23 cellular contexts compared by ENCODE assay signal in the genomic region with DNA sequence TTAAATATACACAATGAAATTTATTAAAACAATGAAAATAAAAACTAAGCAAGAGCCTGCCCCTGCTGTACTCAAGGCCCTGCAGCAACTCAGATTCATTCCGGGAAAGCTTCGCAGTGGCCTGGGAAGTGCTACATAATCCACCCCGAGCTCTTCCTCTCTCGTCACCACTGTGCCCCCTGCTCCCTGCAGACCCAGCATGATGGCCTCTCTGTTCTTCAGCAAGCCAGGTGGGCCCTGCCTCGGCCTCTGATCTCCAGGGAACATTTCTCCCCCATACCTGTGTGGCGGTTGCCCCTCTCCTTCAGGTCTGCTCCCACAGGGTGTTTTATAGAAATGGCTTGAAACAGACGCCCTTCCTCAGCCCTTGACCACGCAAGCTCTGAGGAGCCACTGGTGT.
"Had no signal": no experiment of that assay in that cellular context is flagged by ENCODE, and none has a peak within 500 bp of the region (broad histone marks: within the 10 kb centered on the region; RNA-seq: fewer than 3 reads in every experiment).

No MANE protein-coding gene starts in this region.

- ATAC-seq: activated T-helper 17 cell treated with anti-CD3 and anti-CD28 coated beads, Interleukin-2, amount 50 U/mL, for 72 hours had no signal

- H3K27me3 Mint-ChIP-seq: activated CD4-positive, alpha-beta memory T cell treated with anti-CD3 and anti-CD28 coated beads, Interleukin-2, amount 10 ng/mL, durations not matched to agents 7 days and 5 days; activated CD4-positive, alpha-beta T cell treated with anti-CD3 and anti-CD28 coated beads, Interleukin-2, amount 10 ng/mL, durations not matched to agents 7 days and 5 days; activated naive CD8-positive, alpha-beta T cell treated with anti-CD3 and anti-CD28 coated beads, Interleukin-2, amount 10 ng/mL, durations not matched to agents 7 days and 5 days; activated T-helper 17 cell treated with anti-CD3 and anti-CD28 coated beads, Interleukin-2, amount 50 U/mL, for 72 hours had no signal

- DNase-seq: activated CD4-positive, alpha-beta memory T cell treated with anti-CD3 and anti-CD28 coated beads, Interleukin-2, amount 10 ng/mL, durations not matched to agents 7 days and 5 days; activated CD4-positive, alpha-beta T cell treated with anti-CD3 and anti-CD28 coated beads, Interleukin-2, amount 10 ng/mL, durations not matched to agents 7 days and 5 days; activated CD4-positive, CD25-positive, alpha-beta regulatory T cell; activated naive CD4-positive, alpha-beta T cell treated with anti-CD3 and anti-CD28 coated beads, Interleukin-2, amount 50 U/mL, for 16 hours; activated naive CD8-positive, alpha-beta T cell treated with anti-CD3 and anti-CD28 coated beads, Interleukin-2, amount 10 ng/mL, durations not matched to agents 7 days and 5 days; anterior cingulate cortex; caudate nucleus; KBM-7; NCI-H1092; NCI-H1417; NCI-H1930; NCI-H345; NCI-H510A treated with DMSO at 0.1 percent for 48 hours; NCI-H69; Peyer's patch; SHP77; T1000 had no signal

- H3K27ac ChIP-seq: adrenal gland, Peyer's patch, RWPE1, SJSA1, VCaP had no signal

- H3K9me3 Mint-ChIP-seq: activated CD4-positive, alpha-beta memory T cell treated with anti-CD3 and anti-CD28 coated beads, Interleukin-2, amount 10 ng/mL, durations not matched to agents 7 days and 5 days; activated CD4-positive, alpha-beta T cell treated with anti-CD3 and anti-CD28 coated beads, Interleukin-2, amount 10 ng/mL, durations not matched to agents 7 days and 5 days; activated naive CD8-positive, alpha-beta T cell treated with anti-CD3 and anti-CD28 coated beads, Interleukin-2, amount 10 ng/mL, durations not matched to agents 7 days and 5 days; activated T-helper 17 cell treated with anti-CD3 and anti-CD28 coated beads, Interleukin-2, amount 50 U/mL, for 72 hours; T-helper 1 cell treated with Interleukin-12 subunit alpha and Interleukin-12 subunit beta and Interleukin-4 antibody, amounts not matched to agents 30 μg/mL and 1 μg/mL, for 36 hours had no signal

- H3K9me3 ChIP-seq: adrenal gland, Peyer's patch, SJSA1 had no signal

- H3K4me3 Mint-ChIP-seq: activated CD4-positive, alpha-beta memory T cell treated with anti-CD3 and anti-CD28 coated beads, Interleukin-2, amount 10 ng/mL, durations not matched to agents 7 days and 5 days; activated CD4-positive, alpha-beta T cell treated with anti-CD3 and anti-CD28 coated beads, Interleukin-2, amount 10 ng/mL, durations not matched to agents 7 days and 5 days; activated naive CD8-positive, alpha-beta T cell treated with anti-CD3 and anti-CD28 coated beads, Interleukin-2, amount 10 ng/mL, durations not matched to agents 7 days and 5 days; activated T-helper 17 cell treated with anti-CD3 and anti-CD28 coated beads, Interleukin-2, amount 50 U/mL, for 72 hours; T-helper 1 cell treated with Interleukin-12 subunit alpha and Interleukin-12 subunit beta and Interleukin-4 antibody, amounts not matched to agents 30 μg/mL and 1 μg/mL, for 36 hours had no signal

- H3K27me3 ChIP-seq: adrenal gland, Peyer's patch, SJSA1 had no signal

- H3K4me3 ChIP-seq: adrenal gland, Peyer's patch, SJSA1 had no signal

- H3K27ac Mint-ChIP-seq: activated CD4-positive, alpha-beta memory T cell treated with anti-CD3 and anti-CD28 coated beads, Interleukin-2, amount 10 ng/mL, durations not matched to agents 7 days and 5 days; activated T-helper 17 cell treated with anti-CD3 and anti-CD28 coated beads, Interleukin-2, amount 50 U/mL, for 72 hours; T-helper 1 cell treated with Interleukin-12 subunit alpha and Interleukin-12 subunit beta and Interleukin-4 antibody, amounts not matched to agents 30 μg/mL and 1 μg/mL, for 36 hours had no signal
